ENCODE assay signal across 16 cellular contexts in the genomic region with DNA sequence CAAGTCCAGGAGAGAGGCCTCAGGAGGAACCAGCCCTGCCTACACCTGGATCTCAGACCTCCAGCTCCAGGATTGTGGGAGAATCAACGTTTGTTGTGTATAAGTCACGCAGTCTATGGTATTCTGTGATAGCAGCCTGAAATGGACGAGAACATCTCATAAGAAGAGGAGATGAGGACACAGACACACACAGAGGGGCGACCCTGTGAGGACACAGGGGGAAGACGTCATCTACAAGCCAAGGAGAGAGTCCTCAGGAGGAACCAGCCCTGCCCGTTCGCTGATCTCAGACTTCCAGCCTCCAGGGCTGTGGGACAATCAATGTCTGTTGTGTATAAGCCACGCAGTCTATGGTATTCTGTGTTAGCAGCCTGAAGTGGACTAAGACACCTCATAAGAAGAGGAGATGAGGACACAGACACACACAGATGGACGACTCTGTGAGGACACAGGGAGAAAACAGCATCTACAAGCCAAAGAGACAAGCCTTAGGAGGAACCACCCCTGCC. TPM values are rescaled to one million over a fixed set of nuclear protein-coding genes. Genes with fewer than 3 reads are reported as not detected.
DNase-seq lines count a peak whose midpoint lies in the region; ATAC-seq and TF ChIP-seq lines count a peak whose summit lies in the region.
"Had no signal": no experiment of that assay in that cellular context is flagged by ENCODE, and none has a peak within 500 bp of the region (broad histone marks: within the 10 kb centered on the region; RNA-seq: fewer than 3 reads in every experiment).

No MANE protein-coding gene starts in this region.

- no peaks in the 10 kb centered on the region for H3K9me3 Mint-ChIP-seq in activated naive CD8-positive, alpha-beta T cell (ENCODE audit: low read depth)
- H3K9me3 Mint-ChIP-seq in stimulated activated effector memory CD8-positive, alpha-beta T cell treated with anti-CD3 and anti-CD28 coated beads, Interleukin-12 subunit alpha, Interleukin-12 subunit beta, amount 100 ng/mL, for 72 hours, result peaks cover 4% of the 10 kb centered on the region
- peaks cover 28% of the 10 kb centered on the region for H3K9me3 Mint-ChIP-seq in Calu3 (ENCODE audit: low read depth, unreplicated experiment)

- H3K9ac ChIP-seq in OCI-LY3 (ENCODE audit: low read length), result peak overlapping the region; percentile 8; the same call in 1 of the 2 replicates

- H3K27me3 ChIP-seq in OCI-LY3 (ENCODE audit: low read depth, low read length), result no peaks in the 10 kb centered on the region
- H3K27me3 ChIP-seq: adrenal gland, suprapubic skin had no signal

- peaks cover 45% of the 10 kb centered on the region for H3K4me1 ChIP-seq in OCI-LY3 (ENCODE audit: low read length)
- H3K4me1 ChIP-seq: adrenal gland, suprapubic skin had no signal

- intact Hi-C loops in Calu3 (cut with micrococcal nuclease; ENCODE audit: unreplicated experiment), result no loop called here

- peaks cover 3% of the 10 kb centered on the region; the same call in 1 of the 2 replicates for H4K20me1 ChIP-seq in OCI-LY3 (ENCODE audit: insufficient read depth, low read length)

- H3K36me3 ChIP-seq in OCI-LY3 (replicated peaks; ENCODE audit: low read depth, low read length), result peaks cover 34% of the 10 kb centered on the region
- H3K36me3 ChIP-seq: adrenal gland, suprapubic skin had no signal

- no TSS peak for BruUV-seq in Calu3 (replicated peaks; lab: Mats Ljungman, UMichigan)

- H3K4me1 Mint-ChIP-seq in activated naive CD8-positive, alpha-beta T cell (ENCODE audit: low read depth), result peaks cover 50% of the 10 kb centered on the region
- H3K4me1 Mint-ChIP-seq in stimulated activated effector memory CD8-positive, alpha-beta T cell treated with anti-CD3 and anti-CD28 coated beads, Interleukin-12 subunit alpha, Interleukin-12 subunit beta, amount 100 ng/mL, for 72 hours, result peaks cover 67% of the 10 kb centered on the region
- H3K4me1 Mint-ChIP-seq in Calu3 (ENCODE audit: low read depth, unreplicated experiment), result no peaks in the 10 kb centered on the region

- no peak overlapping the region for H2AFZ ChIP-seq in OCI-LY3 (ENCODE audit: low read depth, low read length)

- ATAC-seq in stimulated activated effector memory CD8-positive, alpha-beta T cell treated with anti-CD3 and anti-CD28 coated beads, Interleukin-12 subunit alpha, Interleukin-12 subunit beta, amount 100 ng/mL, for 72 hours, result no peak
- ATAC-seq: HCT116 had no signal

- peak overlapping the region; percentile 79 for H3K27ac Mint-ChIP-seq in activated naive CD8-positive, alpha-beta T cell
- H3K27ac Mint-ChIP-seq in stimulated activated effector memory CD8-positive, alpha-beta T cell treated with anti-CD3 and anti-CD28 coated beads, Interleukin-12 subunit alpha, Interleukin-12 subunit beta, amount 100 ng/mL, for 72 hours, result peak overlapping the region; percentile 87
- H3K27ac Mint-ChIP-seq in Calu3 (ENCODE audit: unreplicated experiment), result no peak overlapping the region

- H3K9me3 ChIP-seq in OCI-LY3 (ENCODE audit: insufficient read depth, low read length), result 0 out of 2 replicates have a peak, but pooled peaks cover 7% of the 10 kb centered on the region
- H3K9me3 ChIP-seq: adrenal gland had no signal

- no peak overlapping the region for H3K4me3 Mint-ChIP-seq in activated naive CD8-positive, alpha-beta T cell
- H3K4me3 Mint-ChIP-seq in stimulated activated effector memory CD8-positive, alpha-beta T cell treated with anti-CD3 and anti-CD28 coated beads, Interleukin-12 subunit alpha, Interleukin-12 subunit beta, amount 100 ng/mL, for 72 hours, result peak overlapping the region; percentile 13
- no peak overlapping the region for H3K4me3 Mint-ChIP-seq in Calu3 (ENCODE audit: low read depth, unreplicated experiment)

- peak overlapping the region; percentile 59 for H3K27ac ChIP-seq in OCI-LY3 (ENCODE audit: low read length)
- H3K27ac ChIP-seq: adrenal gland, suprapubic skin had no signal

- TF ChIP-seq CTCF in OCI-LY3 (IDR thresholded peaks at IDR 0.05; ENCODE audit: low read depth, low read length) (no peak), Calu3 (IDR thresholded peaks at IDR 0.05; ENCODE audit: unreplicated experiment) (no peak)

- peaks cover 18% of the 10 kb centered on the region for H3K36me3 Mint-ChIP-seq in activated naive CD8-positive, alpha-beta T cell
- peaks cover 52% of the 10 kb centered on the region for H3K36me3 Mint-ChIP-seq in stimulated activated effector memory CD8-positive, alpha-beta T cell treated with anti-CD3 and anti-CD28 coated beads, Interleukin-12 subunit alpha, Interleukin-12 subunit beta, amount 100 ng/mL, for 72 hours
- no peaks in the 10 kb centered on the region for H3K36me3 Mint-ChIP-seq in Calu3 (ENCODE audit: insufficient read depth, unreplicated experiment)

- CTCF ChIA-PET in Calu3 (lab: Charles Lee), result no interaction called here

- H3K79me2 ChIP-seq in OCI-LY3 (ENCODE audit: low read length), result peaks cover 6% of the 10 kb centered on the region; the same call in 1 of the 2 replicates

- DNase-seq in activated T-cell treated with anti-CD3 and anti-CD28 coated beads, Interleukin-2, amount 50 U/mL, for 48 hours, result peak; percentile 17 to 19
- DNase-seq in activated T-cell treated with anti-CD3 and anti-CD28 coated beads for 4 hours (no peak), pons (ENCODE audit: low spot score) (no peak), UCSD-AML1 (lab: John Stamatoyannopoulos, UW; ENCODE audit: unreplicated experiment) (no peak), Calu3 (no peak)
- DNase-seq in stimulated activated effector memory CD8-positive, alpha-beta T cell treated with anti-CD3 and anti-CD28 coated beads, Interleukin-12 subunit alpha, Interleukin-12 subunit beta, amount 100 ng/mL, for 72 hours (ENCODE audit: low spot score in 2 of 2), result peak in 1 of 2 donors; percentile 52
- DNase-seq: effector memory CD4-positive, alpha-beta T cell; islet precursor cell; mammary epithelial cell; NCI-H1694 had no signal

- no peaks in the 10 kb centered on the region for H3K27me3 Mint-ChIP-seq in activated naive CD8-positive, alpha-beta T cell
- peaks cover 30% of the 10 kb centered on the region for H3K27me3 Mint-ChIP-seq in Calu3 (ENCODE audit: unreplicated experiment)

- no peak overlapping the region for H3K4me3 ChIP-seq in OCI-LY3 (ENCODE audit: low read length)
- H3K4me3 ChIP-seq: adrenal gland, suprapubic skin had no signal

- H3K4me2 ChIP-seq in OCI-LY3 (ENCODE audit: low read length), result no peak overlapping the region

RNA-seq across cellular contexts. Expression of a gene that starts 20.3 kb away (rescaled TPM):
- 0.07 TPM in 1 of 2 replicates, not detected in the other for total RNA-seq in Calu3 (2022)
- total RNA-seq: mammary epithelial cell, NCI-H460 had no signal

Comparison
In these comparisons a context has a peak if more than half of its experiments do, and no peak if none do; other contexts are left out.
1. DNase-seq: peak in activated T-cell treated with anti-CD3 and anti-CD28 coated beads, Interleukin-2, amount 50 U/mL, for 48 hours (2 of 2); none in activated T-cell treated with anti-CD3 and anti-CD28 coated beads for 4 hours (single experiment), pons (single experiment), UCSD-AML1 (single experiment) and Calu3 (single experiment).